Comparison of ENCODE assay signal across 7 cellular contexts in the genomic region with DNA sequence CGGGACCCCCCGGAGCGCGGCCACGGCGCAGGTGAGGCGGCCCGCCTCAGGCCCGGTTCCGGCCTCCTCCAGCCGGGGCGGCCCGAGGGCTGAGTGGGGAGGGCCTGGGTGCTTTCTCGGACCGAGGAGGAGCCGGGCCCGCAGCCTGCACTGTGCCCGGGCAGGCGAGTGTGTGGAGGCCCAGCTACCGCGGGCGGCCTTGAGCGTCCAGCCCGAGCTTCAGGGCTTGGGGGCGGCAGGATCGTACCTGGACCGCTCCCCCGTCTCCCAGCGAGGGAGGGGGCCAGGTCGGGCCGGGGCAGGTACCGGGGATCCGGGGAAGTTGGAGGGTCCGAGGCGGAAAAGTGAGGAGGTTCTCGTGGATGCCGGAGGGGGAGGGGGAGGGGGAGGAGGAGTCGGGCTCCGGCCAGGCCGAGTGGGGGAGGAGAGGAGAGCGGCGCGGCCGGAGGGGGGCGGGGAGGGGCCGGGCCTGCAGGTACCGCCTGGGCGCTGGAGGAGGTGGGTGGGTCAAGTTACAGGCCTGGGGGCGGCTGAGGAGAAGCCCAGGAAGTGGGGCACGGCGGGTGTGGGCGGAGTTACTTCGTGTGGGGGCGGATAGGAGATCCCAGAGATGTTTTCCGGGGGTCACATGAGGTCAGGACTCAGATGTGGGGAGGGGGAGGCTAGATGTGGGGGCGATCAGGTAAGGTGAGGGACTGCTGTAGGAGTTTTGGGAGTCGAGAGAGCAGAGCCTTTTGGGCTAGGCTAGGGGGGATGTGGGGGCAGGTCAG.
A peak's percentile ranks its signal among the peaks of the same experiment; 100 is the strongest.
DNase-seq lines count a peak whose midpoint lies in the region; ATAC-seq and TF ChIP-seq lines count a peak whose summit lies in the region.

No MANE protein-coding gene starts in this region.

- no peaks in the 10 kb centered on the region for H3K9me3 ChIP-seq in OCI-LY1 (ENCODE audit: low read length)

- no peaks in the 10 kb centered on the region for H3K9me2 ChIP-seq in OCI-LY1 (ENCODE audit: low read depth, low read length)

- H3K4me1 ChIP-seq in OCI-LY1 (ENCODE audit: insufficient read depth, low read length, severe bottlenecking) = peaks cover 52% of the 10 kb centered on the region

- peak overlapping the region; percentile 80 for H3K4me2 ChIP-seq in OCI-LY1 (ENCODE audit: low read length)

- H3K4me3 ChIP-seq in GM06990 (replicated peaks; ENCODE audit: low read depth, low read length) (peak overlapping the region; percentile 96), OCI-LY1 (ENCODE audit: low read depth, low read length, poor library complexity, severe bottlenecking) (peak overlapping the region; percentile 100), brain microvascular endothelial cell (ENCODE audit: low read depth, low read length) (peak overlapping the region; percentile 90)

- H3K27ac ChIP-seq in OCI-LY1 (ENCODE audit: low read depth, low read length, poor library complexity, severe bottlenecking) (peak overlapping the region; percentile 56), brain microvascular endothelial cell (peak overlapping the region; percentile 90), layer of hippocampus (ENCODE audit: low read depth, low read length) (peak overlapping the region; percentile 46)

- H3K79me2 ChIP-seq in OCI-LY1 (ENCODE audit: insufficient read depth, low read length) = peaks cover 44% of the 10 kb centered on the region

- DNase-seq in GM06990 (ENCODE audit: extremely low read depth, insufficient read length) (peak; percentile 71), HEK293T (ENCODE audit: extremely low spot score) (peak; percentile 63), brain microvascular endothelial cell (no peak)
- peak; percentile 62 for DNase-seq in stimulated activated naive CD8-positive, alpha-beta T cell treated with anti-CD3 and anti-CD28 coated beads, Interleukin-15, Interleukin-2, amounts not matched to agents 100 U/mL and 50 U/mL, for 24 hours

- H2AFZ ChIP-seq in OCI-LY1 (ENCODE audit: low read length) = no peak overlapping the region

- H3K36me3 ChIP-seq in GM06990 (ENCODE audit: control insufficient read depth, insufficient read depth, low read length) = peaks cover 9% of the 10 kb centered on the region
- peaks cover 20% of the 10 kb centered on the region; the same call in 1 of the 2 replicates for H3K36me3 ChIP-seq in OCI-LY1 (ENCODE audit: insufficient read depth, low read length)
- H3K36me3 ChIP-seq in brain microvascular endothelial cell (replicated peaks) = peaks cover 12% of the 10 kb centered on the region

- H4K20me1 ChIP-seq in OCI-LY1 (ENCODE audit: insufficient read depth, low read length) = no peaks in the 10 kb centered on the region

- H3K9ac ChIP-seq in OCI-LY1 (ENCODE audit: low read length) = peak overlapping the region; percentile 99

- ATAC-seq in stimulated activated naive CD8-positive, alpha-beta T cell treated with anti-CD3 and anti-CD28 coated beads, Interleukin-15, Interleukin-2, amounts not matched to agents 100 U/mL and 50 U/mL, for 24 hours = peak; percentile 2
- ATAC-seq in GM21737 (IDR thresholded peaks at IDR 0.05; ENCODE audit: unreplicated experiment) = no peak

- H3K27me3 ChIP-seq in GM06990 (replicated peaks; ENCODE audit: control insufficient read depth, insufficient read depth, low read length) = no peaks in the 10 kb centered on the region
- no peaks in the 10 kb centered on the region for H3K27me3 ChIP-seq in OCI-LY1 (ENCODE audit: insufficient read depth, low read length)
- H3K27me3 ChIP-seq in brain microvascular endothelial cell (replicated peaks) = no peaks in the 10 kb centered on the region
- no peaks in the 10 kb centered on the region for H3K27me3 ChIP-seq in layer of hippocampus (ENCODE audit: control insufficient read depth, insufficient read depth, low read length)

- CTCF ChIA-PET in HEK293T (lab: Yijun Ruan, JAX) = no interaction called here

- TF ChIP-seq CTCF in GM06990 (IDR thresholded peaks at IDR 0.05; ENCODE audit: insufficient read depth, low read length, poor library complexity, severe bottlenecking) = no peak
- TF ChIP-seq CTCF in OCI-LY1 (IDR thresholded peaks at IDR 0.05; ENCODE audit: low read length) = no peak
- no peak for TF ChIP-seq CTCF in brain microvascular endothelial cell (IDR thresholded peaks at IDR 0.05; ENCODE audit: low read depth, low read length, missing control alignments)

- H3F3A ChIP-seq in OCI-LY1 (ENCODE audit: insufficient read depth, low read length) = peaks cover 4% of the 10 kb centered on the region; the same call in 1 of the 2 replicates

- in situ Hi-C loops in brain microvascular endothelial cell (cut with HindIII; ENCODE audit: low pct_ligation_motif_present, low sequenced_read_pairs) = no loop called here

- POLR2A ChIA-PET in HEK293T (lab: Yijun Ruan, JAX) = interaction anchor here (0.8 to 3.5 kb wide), 10 partner anchors 10 to 173 kb away, joined by 3 to 25 read pairs (median 3); partner anchors contain the start of genes IER2, RAD23A and STX10

TF ChIP-seq in HEK293T, 16 proteins besides CTCF, POLR2A, EP300 and RAD21:
- no peak for TF ChIP-seq SUZ12 (IDR thresholded peaks at IDR 0.05)
- TF ChIP-seq SP1 (IDR thresholded peaks at IDR 0.05) = no peak
- no peak for TF ChIP-seq TARDBP (IDR thresholded peaks at IDR 0.05)
- no peak for TF ChIP-seq L3MBTL2 (conservative IDR thresholded peaks at IDR 0.05)
- TF ChIP-seq ARNT (IDR thresholded peaks at IDR 0.05) = no peak
- TF ChIP-seq BHLHE40 (IDR thresholded peaks at IDR 0.05; ENCODE audit: borderline replicate concordance) = no peak
- TF ChIP-seq FOXA1 (IDR thresholded peaks at IDR 0.05) = no peak
- TF ChIP-seq ZNF384 (IDR thresholded peaks at IDR 0.05) = no peak
- no peak for TF ChIP-seq FOXK2 (IDR thresholded peaks at IDR 0.05)
- TF ChIP-seq FOXM1 (IDR thresholded peaks at IDR 0.05; ENCODE audit: borderline replicate concordance) = no peak
- TF ChIP-seq NFRKB (IDR thresholded peaks at IDR 0.05) = no peak
- TF ChIP-seq, protein P1, sequence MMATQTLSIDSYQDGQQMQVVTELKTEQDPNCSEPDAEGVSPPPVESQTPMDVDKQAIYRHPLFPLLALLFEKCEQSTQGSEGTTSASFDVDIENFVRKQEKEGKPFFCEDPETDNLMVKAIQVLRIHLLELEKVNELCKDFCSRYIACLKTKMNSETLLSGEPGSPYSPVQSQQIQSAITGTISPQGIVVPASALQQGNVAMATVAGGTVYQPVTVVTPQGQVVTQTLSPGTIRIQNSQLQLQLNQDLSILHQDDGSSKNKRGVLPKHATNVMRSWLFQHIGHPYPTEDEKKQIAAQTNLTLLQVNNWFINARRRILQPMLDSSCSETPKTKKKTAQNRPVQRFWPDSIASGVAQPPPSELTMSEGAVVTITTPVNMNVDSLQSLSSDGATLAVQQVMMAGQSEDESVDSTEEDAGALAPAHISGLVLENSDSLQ (IDR thresholded peaks at IDR 0.05) = no peak
